In genomic region chr17:7023576-7024401, GRCh38 we compare ENCODE assay signal across 9 cellular contexts. TPM values are rescaled to one million over a fixed set of nuclear protein-coding genes. Genes with fewer than 3 reads are reported as not detected.
A peak's percentile ranks its signal among the peaks of the same experiment; 100 is the strongest.
DNase-seq lines count a peak whose midpoint lies in the region.
"Had no signal": no experiment of that assay in that cellular context is flagged by ENCODE, and none has a peak within 500 bp of the region (broad histone marks: within the 10 kb centered on the region; RNA-seq: fewer than 3 reads in every experiment).

No MANE protein-coding gene starts in this region.

- H2BK5ac ChIP-seq in neuronal stem cell (ENCODE audit: low read length): peak overlapping the region; percentile 61

- H2BK120ac ChIP-seq in neuronal stem cell (ENCODE audit: low read depth, low read length): no peak overlapping the region

- H3K4me2 ChIP-seq in neuronal stem cell (ENCODE audit: insufficient read depth, low read length, poor library complexity, severe bottlenecking): peak overlapping the region; percentile 57

- H3K4ac ChIP-seq in neuronal stem cell (ENCODE audit: low read length): peak overlapping the region; percentile 47

- DNase-seq in H7 (peak; percentile 99), SHP77 (lab: John Stamatoyannopoulos, UW) (peak; percentile 94 to 98), globus pallidus (ENCODE audit: low spot score) (peak; percentile 64), neuronal stem cell (ENCODE audit: low spot score) (peak; percentile 81), DMS114 treated with DMSO at 0.1 percent for 48 hours (lab: John Stamatoyannopoulos, UW; ENCODE audit: unreplicated experiment) (no peak), D341Med (ENCODE audit: low spot score) (no peak)
- DNase-seq in activated naive CD4-positive, alpha-beta T cell treated with anti-CD3 and anti-CD28 coated beads for 36 hours: peak; percentile 96

- H3K79me1 ChIP-seq in neuronal stem cell (ENCODE audit: low read depth, low read length): peaks cover 1% of the 10 kb centered on the region

- H2AK5ac ChIP-seq in neuronal stem cell (ENCODE audit: low read depth, low read length): peak overlapping the region; percentile 74

- H3K9me3 ChIP-seq in neuronal stem cell (replicated peaks in 1 of 2; ENCODE audit: control insufficient read depth in 2 of 2, insufficient read depth in 1 of 2, low read depth in 1 of 2, low read length in 2 of 2): peaks cover 0 to 8% of the 10 kb centered on the region in 2 donors

- intact Hi-C loops in activated naive CD4-positive, alpha-beta T cell treated with anti-CD3 and anti-CD28 coated beads for 36 hours (cut with micrococcal nuclease): loop anchor here (1.0 kb wide), 2 partner anchors 8 to 12 kb away; no protein-coding TSS in a partner anchor

- H2AFZ ChIP-seq in neuronal stem cell (ENCODE audit: low read length): peak overlapping the region; percentile 32

- peak overlapping the region; percentile 87 for H3K14ac ChIP-seq in neuronal stem cell (ENCODE audit: low read length)

- H4K91ac ChIP-seq in neuronal stem cell (ENCODE audit: low read depth, low read length, poor library complexity): no peak overlapping the region

- H3K36me3 ChIP-seq in H7 (replicated peaks; ENCODE audit: control insufficient read depth, insufficient read depth, low read length): no peaks in the 10 kb centered on the region; the same call in 1 of the 2 replicates
- no peaks in the 10 kb centered on the region for H3K36me3 ChIP-seq in neuronal stem cell (replicated peaks in 1 of 2; ENCODE audit: control insufficient read depth in 2 of 2, insufficient read depth in 2 of 2, low read length in 2 of 2)

- H3K18ac ChIP-seq in neuronal stem cell (ENCODE audit: low read length): peak overlapping the region; percentile 91

- no peak overlapping the region for H3K9ac ChIP-seq in neuronal stem cell (ENCODE audit: low read depth, low read length, poor library complexity)

- peaks cover 6 to 10% of the 10 kb centered on the region in 2 donors for H3K4me1 ChIP-seq in neuronal stem cell (ENCODE audit: control insufficient read depth in 2 of 2, insufficient read depth in 1 of 2, low read depth in 1 of 2, low read length in 2 of 2)

- H3K27me3 ChIP-seq in H7 (ENCODE audit: control insufficient read depth, insufficient read depth, low read length) (peaks cover 30% of the 10 kb centered on the region), neuronal stem cell (ENCODE audit: control insufficient read depth in 3 of 3, insufficient read depth in 3 of 3, low read depth in 1 of 3, low read length in 3 of 3) (peaks cover 13 to 55% (median 35%) of the 10 kb centered on the region in 3 experiments)

- H3K9me3 Mint-ChIP-seq in activated naive CD4-positive, alpha-beta T cell treated with anti-CD3 and anti-CD28 coated beads for 36 hours: no peaks in the 10 kb centered on the region
- H3K9me3 Mint-ChIP-seq in stimulated activated naive CD8-positive, alpha-beta T cell treated with anti-CD3 and anti-CD28 coated beads, Interleukin-15, Interleukin-2, amounts not matched to agents 100 ng/mL and 50 ng/mL, for 24 hours: no peaks in the 10 kb centered on the region

- no peak overlapping the region for H3K27ac Mint-ChIP-seq in activated naive CD4-positive, alpha-beta T cell treated with anti-CD3 and anti-CD28 coated beads for 36 hours
- H3K27ac Mint-ChIP-seq in stimulated activated naive CD8-positive, alpha-beta T cell treated with anti-CD3 and anti-CD28 coated beads, Interleukin-15, Interleukin-2, amounts not matched to agents 100 ng/mL and 50 ng/mL, for 24 hours: peak overlapping the region; percentile 45

- peaks cover 4% of the 10 kb centered on the region for H3K27me3 Mint-ChIP-seq in activated naive CD4-positive, alpha-beta T cell treated with anti-CD3 and anti-CD28 coated beads for 36 hours (ENCODE audit: low read depth)
- H3K27me3 Mint-ChIP-seq in stimulated activated naive CD8-positive, alpha-beta T cell treated with anti-CD3 and anti-CD28 coated beads, Interleukin-15, Interleukin-2, amounts not matched to agents 100 ng/mL and 50 ng/mL, for 24 hours: peaks cover 3% of the 10 kb centered on the region

- peak overlapping the region; percentile 74 for H3K4me3 ChIP-seq in H7 (ENCODE audit: insufficient read depth, low read depth, low read length)
- peak overlapping the region in 1 of 2 donors; percentile 60 for H3K4me3 ChIP-seq in neuronal stem cell (ENCODE audit: low read length in 2 of 2)

- H3K4me3 Mint-ChIP-seq in activated naive CD4-positive, alpha-beta T cell treated with anti-CD3 and anti-CD28 coated beads for 36 hours: peak overlapping the region; percentile 59
- peak overlapping the region; percentile 65 for H3K4me3 Mint-ChIP-seq in stimulated activated naive CD8-positive, alpha-beta T cell treated with anti-CD3 and anti-CD28 coated beads, Interleukin-15, Interleukin-2, amounts not matched to agents 100 ng/mL and 50 ng/mL, for 24 hours

- peak overlapping the region; percentile 58 for H4K8ac ChIP-seq in neuronal stem cell (ENCODE audit: low read depth, low read length)

- WGBS in neuronal stem cell (ENCODE audit: extremely low coverage in 2 of 2, insufficient read length in 2 of 2, insufficient replicate concordance in 1 of 2), 2 donors: no CpG with 5 or more reads among the region's 51 CpGs

- no peaks in the 10 kb centered on the region for H3K36me3 Mint-ChIP-seq in activated naive CD4-positive, alpha-beta T cell treated with anti-CD3 and anti-CD28 coated beads for 36 hours (ENCODE audit: low read depth)
- H3K36me3 Mint-ChIP-seq in stimulated activated naive CD8-positive, alpha-beta T cell treated with anti-CD3 and anti-CD28 coated beads, Interleukin-15, Interleukin-2, amounts not matched to agents 100 ng/mL and 50 ng/mL, for 24 hours (ENCODE audit: low read depth): no peaks in the 10 kb centered on the region

- H2BK15ac ChIP-seq in neuronal stem cell (ENCODE audit: low read length): peak overlapping the region; percentile 91

- peak overlapping the region; percentile 8 for H2BK12ac ChIP-seq in neuronal stem cell (ENCODE audit: low read length)

- no peak overlapping the region for H3K27ac ChIP-seq in neuronal stem cell (replicated peaks; ENCODE audit: low read length)

- peak overlapping the region; percentile 62 for H3K23ac ChIP-seq in neuronal stem cell (ENCODE audit: low read depth, low read length, poor library complexity)

- peaks cover 21% of the 10 kb centered on the region for H3K4me1 Mint-ChIP-seq in activated naive CD4-positive, alpha-beta T cell treated with anti-CD3 and anti-CD28 coated beads for 36 hours (ENCODE audit: low read depth)
- peaks cover 32% of the 10 kb centered on the region for H3K4me1 Mint-ChIP-seq in stimulated activated naive CD8-positive, alpha-beta T cell treated with anti-CD3 and anti-CD28 coated beads, Interleukin-15, Interleukin-2, amounts not matched to agents 100 ng/mL and 50 ng/mL, for 24 hours (ENCODE audit: low read depth)

- CTCF ChIA-PET in activated naive CD4-positive, alpha-beta T cell treated with anti-CD3 and anti-CD28 coated beads for 36 hours (lab: Charles Lee): interaction anchor here (0.8 to 5.0 kb wide), 3 partner anchors 14 to 154 kb away, joined by 3 to 37 read pairs (median 4); partner anchors contain the start of gene SLC16A13

RNA-seq across cellular contexts. Expression of gene BCL6B, which starts 0.9 kb away (rescaled TPM):
- 4.9 and 8.3 TPM in 2 replicates for total RNA-seq in H7 (2014; rRNA removed; shearing (Covaris generic))
- under 1 TPM; 0.62 to 0.74 TPM for total RNA-seq in activated naive CD4-positive, alpha-beta T cell treated with anti-CD3 and anti-CD28 coated beads for 36 hours
- 3.1 TPM for polyA plus RNA-seq in neuronal stem cell (2013, experiment 1 of 2)
- 2.8 TPM for polyA plus RNA-seq in neuronal stem cell (2013, experiment 2 of 2)
- total RNA-seq: myocyte had no signal

RNA-seq across cellular contexts. Expression of gene RNASEK, which starts 11.4 kb away (rescaled TPM):
- total RNA-seq in H7 (2014; rRNA removed; shearing (Covaris generic)): 180 and 238 TPM in 2 replicates
- total RNA-seq in activated naive CD4-positive, alpha-beta T cell treated with anti-CD3 and anti-CD28 coated beads for 36 hours: 100 to 1,000 TPM; 120 to 130 TPM
- polyA plus RNA-seq in neuronal stem cell (2013, experiment 1 of 2): 400 TPM
- 390 TPM for polyA plus RNA-seq in neuronal stem cell (2013, experiment 2 of 2)

RNA-seq across cellular contexts. Expression of gene SLC16A13, which starts 12.0 kb away (rescaled TPM):
- total RNA-seq in H7 (2014; rRNA removed; shearing (Covaris generic)): 0.37 and 0.48 TPM in 2 replicates
- total RNA-seq in activated naive CD4-positive, alpha-beta T cell treated with anti-CD3 and anti-CD28 coated beads for 36 hours: 1 to 10 TPM; 4.1 to 5.3 TPM
- 3.0 TPM for polyA plus RNA-seq in neuronal stem cell (2013, experiment 1 of 2)
- 3.4 TPM for polyA plus RNA-seq in neuronal stem cell (2013, experiment 2 of 2)

RNA-seq across cellular contexts. Expression of gene SLC16A11, which starts 20.1 kb away (rescaled TPM):
- total RNA-seq in H7 (2014; rRNA removed; shearing (Covaris generic)): 0.24 and 0.37 TPM in 2 replicates
- under 1 TPM; 0.30 to 0.64 TPM for total RNA-seq in activated naive CD4-positive, alpha-beta T cell treated with anti-CD3 and anti-CD28 coated beads for 36 hours
- polyA plus RNA-seq in neuronal stem cell (2013, experiment 1 of 2): 0.04 TPM
- polyA plus RNA-seq in neuronal stem cell (2013, experiment 2 of 2): 0.03 TPM

RNA-seq across cellular contexts. Expression of gene ALOX12, which starts 27.9 kb away (rescaled TPM):
- total RNA-seq in H7 (2014; rRNA removed; shearing (Covaris generic)): 0.35 and 0.63 TPM in 2 replicates
- not detected for total RNA-seq in activated naive CD4-positive, alpha-beta T cell treated with anti-CD3 and anti-CD28 coated beads for 36 hours
- polyA plus RNA-seq in neuronal stem cell (2013, experiment 1 of 2): 0.32 TPM
- 0.25 TPM for polyA plus RNA-seq in neuronal stem cell (2013, experiment 2 of 2)
- total RNA-seq: myocyte had no signal

Comparison
In these comparisons a context has a peak if more than half of its experiments do, and no peak if none do; other contexts are left out.
1. DNase-seq: peak in H7 (single experiment), SHP77 (2 of 2), activated naive CD4-positive, alpha-beta T cell treated with anti-CD3 and anti-CD28 coated beads for 36 hours (single experiment), globus pallidus (single experiment) and neuronal stem cell (single experiment); none in DMS114 treated with DMSO at 0.1 percent for 48 hours (single experiment) and D341Med (single experiment).